Comparison of ENCODE assay signal across 35 cellular contexts in genomic region chr6:96276326-96276725, GRCh38.
"Had no signal": no experiment of that assay in that cellular context is flagged by ENCODE, and none has a peak within 500 bp of the region (broad histone marks: within the 10 kb centered on the region; RNA-seq: fewer than 3 reads in every experiment).

No MANE protein-coding gene starts in this region.

- H3K27me3 Mint-ChIP-seq: activated CD4-positive, alpha-beta T cell treated with anti-CD3 and anti-CD28 coated beads, Interleukin-2, amount 10 ng/mL, durations not matched to agents 24 days and 14 days; activated CD8-positive, alpha-beta memory T cell treated with anti-CD3 and anti-CD28 coated beads, Interleukin-2, amount 10 ng/mL, durations not matched to agents 7 days and 5 days; activated naive CD8-positive, alpha-beta T cell treated with anti-CD3 and anti-CD28 coated beads, Interleukin-2, amount 50 U/mL, for 24 hours; brain had no signal

- ATAC-seq: activated CD4-positive, alpha-beta T cell treated with anti-CD3 and anti-CD28 coated beads for 36 hours; activated CD8-positive, alpha-beta memory T cell treated with anti-CD3 and anti-CD28 coated beads, Interleukin-2, amount 10 ng/mL, durations not matched to agents 7 days and 5 days; activated CD8-positive, alpha-beta T cell treated with anti-CD3 and anti-CD28 coated beads, Interleukin-2, amount 10 ng/mL, durations not matched to agents 7 days and 5 days; activated naive CD8-positive, alpha-beta T cell treated with anti-CD3 and anti-CD28 coated beads, Interleukin-2, amount 50 U/mL, for 24 hours; esophagus mucosa; T-helper 17 cell had no signal

- H3K27ac ChIP-seq: adrenal gland, breast epithelium, cardiac muscle cell, colonic mucosa, WERI-Rb-1 had no signal

- H3K4me3 ChIP-seq: adrenal gland, breast epithelium, cardiac muscle cell, colonic mucosa had no signal

- H3K27me3 ChIP-seq: adrenal gland, breast epithelium, cardiac muscle cell, colonic mucosa had no signal

- H3K9me3 ChIP-seq: adrenal gland, colonic mucosa had no signal

- H3K36me3 ChIP-seq: adrenal gland, breast epithelium, cardiac muscle cell, colonic mucosa, WERI-Rb-1 had no signal

- H3K4me3 Mint-ChIP-seq: activated CD4-positive, alpha-beta memory T cell treated with anti-CD3 and anti-CD28 coated beads for 36 hours; activated CD4-positive, alpha-beta T cell treated with anti-CD3 and anti-CD28 coated beads for 36 hours; activated CD4-positive, alpha-beta T cell treated with anti-CD3 and anti-CD28 coated beads, Interleukin-2, amount 10 ng/mL, durations not matched to agents 24 days and 14 days; activated CD8-positive, alpha-beta memory T cell treated with anti-CD3 and anti-CD28 coated beads, Interleukin-2, amount 10 ng/mL, durations not matched to agents 7 days and 5 days; activated CD8-positive, alpha-beta T cell treated with anti-CD3 and anti-CD28 coated beads, Interleukin-2, amount 10 ng/mL, durations not matched to agents 7 days and 5 days; activated naive CD4-positive, alpha-beta T cell treated with anti-CD3 and anti-CD28 coated beads for 36 hours; activated naive CD4-positive, alpha-beta T cell treated with anti-CD3 and anti-CD28 coated beads, Interleukin-2, amount 50 U/mL, for 24 hours; activated naive CD8-positive, alpha-beta T cell treated with anti-CD3 and anti-CD28 coated beads for 36 hours; activated naive CD8-positive, alpha-beta T cell treated with anti-CD3 and anti-CD28 coated beads, Interleukin-2, amount 50 U/mL, for 24 hours; activated T-helper 1 cell treated with anti-CD3 and anti-CD28 coated beads, Interleukin-12 subunit alpha, Interleukin-12 subunit beta, Interleukin-2, Interleukin-4 antibody, amounts not matched to agents 30 ng/mL and 10 ng/mL and 1 ng/mL, durations not matched to agents 14 hours and 24 hours and 36 hours; brain; T-helper 17 cell; T-helper 2 cell treated with Interferon-gamma antibody and Interleukin-4, amounts not matched to agents 5 μg/mL and 100 μg/mL, for 36 hours had no signal

- H3K27ac Mint-ChIP-seq: activated CD4-positive, alpha-beta memory T cell treated with anti-CD3 and anti-CD28 coated beads for 36 hours; activated CD4-positive, alpha-beta T cell treated with anti-CD3 and anti-CD28 coated beads for 36 hours; activated CD4-positive, alpha-beta T cell treated with anti-CD3 and anti-CD28 coated beads, Interleukin-2, amount 10 ng/mL, durations not matched to agents 24 days and 14 days; activated CD8-positive, alpha-beta memory T cell treated with anti-CD3 and anti-CD28 coated beads, Interleukin-2, amount 10 ng/mL, durations not matched to agents 7 days and 5 days; activated CD8-positive, alpha-beta T cell treated with anti-CD3 and anti-CD28 coated beads, Interleukin-2, amount 10 ng/mL, durations not matched to agents 7 days and 5 days; activated naive CD4-positive, alpha-beta T cell treated with anti-CD3 and anti-CD28 coated beads for 36 hours; activated naive CD4-positive, alpha-beta T cell treated with anti-CD3 and anti-CD28 coated beads, Interleukin-2, amount 50 U/mL, for 24 hours; activated naive CD8-positive, alpha-beta T cell treated with anti-CD3 and anti-CD28 coated beads for 36 hours; activated naive CD8-positive, alpha-beta T cell treated with anti-CD3 and anti-CD28 coated beads, Interleukin-2, amount 50 U/mL, for 24 hours; activated T-helper 1 cell treated with anti-CD3 and anti-CD28 coated beads, Interleukin-12 subunit alpha, Interleukin-12 subunit beta, Interleukin-2, Interleukin-4 antibody, amounts not matched to agents 30 ng/mL and 10 ng/mL and 1 ng/mL, durations not matched to agents 14 hours and 24 hours and 36 hours; activated T-helper 2 cell treated with anti-CD3 and anti-CD28 coated beads, Interferon-gamma antibody, Interleukin-2, Interleukin-4, amounts not matched to agents 10 μg/mL and 5 μg/mL and 100 μg/mL, durations not matched to agents 14 hours and 24 hours and 36 hours; brain; T-helper 17 cell; T-helper 2 cell treated with Interferon-gamma antibody and Interleukin-4, amounts not matched to agents 5 μg/mL and 100 μg/mL, for 36 hours had no signal

- DNase-seq: activated CD4-positive, alpha-beta memory T cell treated with anti-CD3 and anti-CD28 coated beads for 36 hours; activated CD4-positive, alpha-beta T cell treated with anti-CD3 and anti-CD28 coated beads for 36 hours; activated CD4-positive, alpha-beta T cell treated with anti-CD3 and anti-CD28 coated beads, Interleukin-2, amount 10 ng/mL, durations not matched to agents 24 days and 14 days; activated CD4-positive, CD25-positive, alpha-beta regulatory T cell; activated CD4-positive, CD25-positive, alpha-beta regulatory T cell treated with anti-CD3 and anti-CD28 coated beads, Interleukin-2, amount 50 U/mL, for 72 hours; activated CD8-positive, alpha-beta memory T cell treated with anti-CD3 and anti-CD28 coated beads, Interleukin-2, amount 10 ng/mL, durations not matched to agents 7 days and 5 days; activated CD8-positive, alpha-beta memory T cell treated with anti-CD3 and anti-CD28 coated beads, Interleukin-2, amount 50 U/mL, for 4 hours; activated CD8-positive, alpha-beta T cell treated with anti-CD3 and anti-CD28 coated beads, Interleukin-2, amount 10 ng/mL, durations not matched to agents 7 days and 5 days; activated effector memory CD4-positive, alpha-beta T cell treated with anti-CD3 and anti-CD28 coated beads, Interleukin-2, amount 50 U/mL, for 16 hours; activated naive CD4-positive, alpha-beta T cell treated with anti-CD3 and anti-CD28 coated beads for 36 hours; activated naive CD8-positive, alpha-beta T cell treated with anti-CD3 and anti-CD28 coated beads for 36 hours; activated naive CD8-positive, alpha-beta T cell treated with anti-CD3 and anti-CD28 coated beads, Interleukin-2, amount 50 U/mL, for 24 hours; activated T-cell treated with anti-CD3 and anti-CD28 coated beads, Interleukin-2, amount 50 U/mL, for 1 hour; activated T-cell treated with anti-CD3 and anti-CD28 coated beads, Interleukin-2, amount 50 U/mL, for 48 hours; adrenal gland; amygdala; aorta; central memory CD4-positive, alpha-beta T cell; cerebellar nuclear complex; colonic mucosa; effector CD8-positive, alpha-beta T cell; foreskin fibroblast; head of caudate nucleus; T-helper 1 cell; T-helper 17 cell; T1000; WERI-Rb-1 had no signal

- H3K9me3 Mint-ChIP-seq: activated CD4-positive, alpha-beta T cell treated with anti-CD3 and anti-CD28 coated beads, Interleukin-2, amount 10 ng/mL, durations not matched to agents 24 days and 14 days had no signal

- H3K4me1 ChIP-seq: adrenal gland, breast epithelium, colonic mucosa had no signal

- H3K4me1 Mint-ChIP-seq: activated CD4-positive, alpha-beta T cell treated with anti-CD3 and anti-CD28 coated beads for 36 hours; activated CD4-positive, alpha-beta T cell treated with anti-CD3 and anti-CD28 coated beads, Interleukin-2, amount 10 ng/mL, durations not matched to agents 24 days and 14 days; activated CD8-positive, alpha-beta memory T cell treated with anti-CD3 and anti-CD28 coated beads, Interleukin-2, amount 10 ng/mL, durations not matched to agents 7 days and 5 days; activated naive CD4-positive, alpha-beta T cell treated with anti-CD3 and anti-CD28 coated beads, Interleukin-2, amount 50 U/mL, for 24 hours; activated naive CD8-positive, alpha-beta T cell treated with anti-CD3 and anti-CD28 coated beads for 36 hours; activated naive CD8-positive, alpha-beta T cell treated with anti-CD3 and anti-CD28 coated beads, Interleukin-2, amount 50 U/mL, for 24 hours; T-helper 17 cell had no signal
